In the genomic region with DNA sequence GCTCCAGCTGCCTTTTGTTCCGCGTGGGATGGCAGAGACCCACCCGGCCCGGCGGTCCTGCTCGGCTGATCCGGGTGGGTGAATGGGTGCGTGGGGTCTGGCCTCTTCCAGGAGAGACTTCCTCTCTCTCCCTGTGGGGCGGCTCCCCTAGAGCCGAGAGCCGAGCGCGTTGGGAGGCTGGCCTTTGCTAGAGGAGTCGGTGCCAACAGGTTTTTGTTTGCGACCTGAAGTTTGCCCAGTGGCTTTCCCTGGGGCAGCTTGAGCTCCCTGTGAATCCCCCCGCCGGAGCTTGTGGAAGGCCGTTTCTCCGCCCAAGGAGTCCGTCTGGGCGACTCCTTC, we compare ENCODE assay signal across 8 cellular contexts. TPM values are rescaled to one million over a fixed set of nuclear protein-coding genes. Genes with fewer than 3 reads are reported as not detected.
DNase-seq lines count a peak whose midpoint lies in the region; ATAC-seq and TF ChIP-seq lines count a peak whose summit lies in the region.

No MANE protein-coding gene starts in this region.

- peaks cover 8% of the 10 kb centered on the region for H3K4me1 Mint-ChIP-seq in activated naive CD8-positive, alpha-beta T cell treated with anti-CD3 and anti-CD28 coated beads, Interleukin-2, amount 50 U/mL, for 24 hours

- no peak for TF ChIP-seq POLR2A in IMR-90 (IDR thresholded peaks at IDR 0.05; ENCODE audit: low read depth, low read length)

- H3K9me3 Mint-ChIP-seq in activated naive CD8-positive, alpha-beta T cell treated with anti-CD3 and anti-CD28 coated beads, Interleukin-2, amount 50 U/mL, for 24 hours = no peaks in the 10 kb centered on the region

- ATAC-seq in IMR-90 (ENCODE audit: low read depth) (peak; percentile 19; the same call in 1 of the 2 replicates), HG02970 (IDR thresholded peaks at IDR 0.05; ENCODE audit: low FRiP score, unreplicated experiment) (no peak)
- ATAC-seq in activated naive CD8-positive, alpha-beta T cell treated with anti-CD3 and anti-CD28 coated beads, Interleukin-2, amount 50 U/mL, for 24 hours = no peak

- H2AK9ac ChIP-seq in IMR-90 (replicated peaks; ENCODE audit: low read depth, low read length, poor library complexity) = peak overlapping the region; percentile 100

- H2BK5ac ChIP-seq in IMR-90 (ENCODE audit: low read depth, low read length, poor library complexity, severe bottlenecking) = peak overlapping the region; percentile 69

- peak overlapping the region; percentile 54; the same call in 1 of the 2 replicates for H3K56ac ChIP-seq in IMR-90 (ENCODE audit: extremely low read depth, insufficient read depth, low read length)

- peaks cover 17 to 56% of the 10 kb centered on the region in 2 experiments for H3K79me1 ChIP-seq in IMR-90 (ENCODE audit: low read depth in 1 of 2, low read length in 2 of 2)

- peak overlapping the region; percentile 82 for H3K4me3 Mint-ChIP-seq in activated naive CD8-positive, alpha-beta T cell treated with anti-CD3 and anti-CD28 coated beads, Interleukin-2, amount 50 U/mL, for 24 hours

- DNase-seq in D341Med (ENCODE audit: low spot score) = peak; percentile 47
- no peak for DNase-seq in IMR-90
- peak; percentile 10 for DNase-seq in activated naive CD8-positive, alpha-beta T cell treated with anti-CD3 and anti-CD28 coated beads, Interleukin-2, amount 50 U/mL, for 24 hours
- DNase-seq in hepatic stellate cell (ENCODE audit: low spot score) = peak; percentile 51
- no peak for DNase-seq in retinal pigment epithelial cell (ENCODE audit: low read depth)
- DNase-seq in stimulated activated naive CD4-positive, alpha-beta T cell treated with Interleukin-2 at 50 U/mL for 16 hours (lab: John Stamatoyannopoulos, UW) = no peak
- no peak for DNase-seq in middle frontal gyrus (ENCODE audit: extremely low spot score, low spot score)

- peak overlapping the region; percentile 100 for H3K4me2 ChIP-seq in IMR-90 (ENCODE audit: low read depth, low read length)

- peak overlapping the region; percentile 84; the same call in 1 of the 2 replicates for H2AK5ac ChIP-seq in IMR-90 (ENCODE audit: low read depth, low read length)

- no peaks in the 10 kb centered on the region for H3K36me3 Mint-ChIP-seq in activated naive CD8-positive, alpha-beta T cell treated with anti-CD3 and anti-CD28 coated beads, Interleukin-2, amount 50 U/mL, for 24 hours (ENCODE audit: low read depth)

- H4K8ac ChIP-seq in IMR-90 (ENCODE audit: low read depth in 2 of 2, low read length in 2 of 2) = peak overlapping the region; percentile 62 to 78; a peak in 2 of 4 replicates

- H3K36me3 ChIP-seq in IMR-90 (ENCODE audit: control insufficient read depth, insufficient read depth, low read length) = peaks cover 3% of the 10 kb centered on the region

- H3K4ac ChIP-seq in IMR-90 (ENCODE audit: low read depth, low read length) = peak overlapping the region; percentile 90

- CTCF ChIA-PET in IMR-90 (lab: Yijun Ruan, JAX) = interaction anchor here (0.9 kb wide), 1 partner anchor 125 kb away, joined by 3 read pairs; the partner anchor contains the start of gene B9D1

- peak overlapping the region; percentile 8; the same call in 1 of the 2 replicates for H4K5ac ChIP-seq in IMR-90 (ENCODE audit: low read depth, low read length)

- H3K9me3 ChIP-seq in IMR-90 (ENCODE audit: control insufficient read depth, insufficient read depth, low read length) = no peaks in the 10 kb centered on the region

- no peaks in the 10 kb centered on the region for H3K4me1 ChIP-seq in IMR-90 (ENCODE audit: control insufficient read depth, insufficient read depth, low read length)

- H3K4me3 ChIP-seq in IMR-90 (ENCODE audit: insufficient read depth, low read depth, low read length) = peak overlapping the region; percentile 98
- peak overlapping the region; percentile 92 for H3K4me3 ChIP-seq in retinal pigment epithelial cell (ENCODE audit: low read length)

- peak overlapping the region; percentile 97; the same call in 1 of the 2 replicates for H3K23ac ChIP-seq in IMR-90 (ENCODE audit: low read depth, low read length)

- no peak overlapping the region for H3K27ac Mint-ChIP-seq in activated naive CD8-positive, alpha-beta T cell treated with anti-CD3 and anti-CD28 coated beads, Interleukin-2, amount 50 U/mL, for 24 hours

- TF ChIP-seq CTCF in IMR-90 (conservative IDR thresholded peaks at IDR 0.05; ENCODE audit: low read depth, low read length) (no peak), retinal pigment epithelial cell (conservative IDR thresholded peaks at IDR 0.05; ENCODE audit: low read depth, low read length) (no peak)

- 0% methylated on average over 2 of the region's 21 CpGs; no CpG with 5 or more reads in 1 of the 2 experiments for WGBS in IMR-90 (ENCODE audit: extremely low coverage in 2 of 2, insufficient read length in 1 of 2), 2 experiments

- TF ChIP-seq RAD21 in IMR-90 (IDR thresholded peaks at IDR 0.05; ENCODE audit: low read length) = no peak

- no peak overlapping the region for H2BK20ac ChIP-seq in IMR-90 (ENCODE audit: low read depth, low read length)

- H2BK120ac ChIP-seq in IMR-90 (ENCODE audit: low read depth, low read length) = no peak overlapping the region

- POLR2A ChIA-PET in IMR-90 (lab: Charles Lee; ENCODE audit: unreplicated experiment) = interaction anchor here (0.5 kb wide), 1 partner anchor 774 kb away, joined by 4 read pairs; no protein-coding TSS in a partner anchor

- in situ Hi-C loops in IMR-90 (cut with MboI; ENCODE audit: low sequenced_read_pairs) = no loop called here

- no peak overlapping the region for H2BK15ac ChIP-seq in IMR-90 (ENCODE audit: low read depth, low read length)

- H3K18ac ChIP-seq in IMR-90 (ENCODE audit: low read depth, low read length) = no peak overlapping the region; the same call in 1 of the 2 replicates

- peak overlapping the region; percentile 95 for H2AFZ ChIP-seq in IMR-90 (replicated peaks; ENCODE audit: low read length, poor library complexity)

- H4K91ac ChIP-seq in IMR-90 (ENCODE audit: insufficient read depth, low read depth, low read length) = peak overlapping the region; percentile 62

- peak overlapping the region; percentile 74 for H3K27ac ChIP-seq in IMR-90 (ENCODE audit: insufficient read depth, low read length)

- peak overlapping the region; percentile 86 for H3K9ac ChIP-seq in IMR-90 (ENCODE audit: low read depth, low read length)

- H3K27me3 Mint-ChIP-seq in activated naive CD8-positive, alpha-beta T cell treated with anti-CD3 and anti-CD28 coated beads, Interleukin-2, amount 50 U/mL, for 24 hours = peaks cover 10% of the 10 kb centered on the region

- intact Hi-C loops in IMR-90 (cut with micrococcal nuclease) = no loop called here

- BruUV-seq in IMR-90 (replicated peaks; lab: Mats Ljungman, UMichigan) = no TSS peak

- peak overlapping the region; percentile 87 for H3K14ac ChIP-seq in IMR-90 (replicated peaks; ENCODE audit: low read depth, low read length)

- dilution Hi-C loops in IMR-90 (cut with HindIII; ENCODE audit: low sequenced_read_pairs, unreplicated experiment) = no loop called here

- no peaks in the 10 kb centered on the region for H3K27me3 ChIP-seq in IMR-90 (ENCODE audit: control insufficient read depth, insufficient read depth, low read length)

- peaks cover 35% of the 10 kb centered on the region for H4K20me1 ChIP-seq in IMR-90 (ENCODE audit: insufficient read depth, low read length)

- peaks cover 15% of the 10 kb centered on the region for H3K9me1 ChIP-seq in IMR-90 (ENCODE audit: insufficient read depth, low read length)

TF ChIP-seq in IMR-90, 13 proteins besides CTCF, POLR2A, EP300 and RAD21:
- TF ChIP-seq MXI1 (IDR thresholded peaks at IDR 0.05; ENCODE audit: borderline replicate concordance, low read depth, low read length) (0 out of 2 replicates have a peak, but pooled peaks have one; percentile 5), MAZ (IDR thresholded peaks at IDR 0.05; ENCODE audit: borderline replicate concordance, low read depth, low read length) (no peak)

RNA-seq across cellular contexts. Expression of gene EPN2, which starts 1.0 kb away (rescaled TPM):
- total RNA-seq in IMR-90 (2012; rRNA removed) = 14.9 and 19.4 TPM in 2 replicates
- 25.3 and 28.0 TPM in 2 replicates for polyA plus RNA-seq in IMR-90 (2012; rRNA removed)
- polyA plus RNA-seq in IMR-90 (2012; cell fraction: cytosol; rRNA removed) = 23.7 and 47.8 TPM in 2 replicates
- polyA plus RNA-seq in IMR-90 (2012; cell fraction: nucleus; rRNA removed; ENCODE audit: low replicate concordance) = 84.7 and 99.7 TPM in 2 replicates

Comparison
In these comparisons a context has a peak if more than half of its experiments do, and no peak if none do; other contexts are left out.
1. DNase-seq: peak in D341Med (single experiment), activated naive CD8-positive, alpha-beta T cell treated with anti-CD3 and anti-CD28 coated beads, Interleukin-2, amount 50 U/mL, for 24 hours (single experiment) and hepatic stellate cell (single experiment); none in IMR-90 (single experiment), retinal pigment epithelial cell (single experiment), stimulated activated naive CD4-positive, alpha-beta T cell treated with Interleukin-2 at 50 U/mL for 16 hours (single experiment) and middle frontal gyrus (single experiment).